In genomic region chr2:210072922-210073509, GRCh38 we compare ENCODE assay signal across 8 cellular contexts.
DNase-seq lines count a peak whose midpoint lies in the region; ATAC-seq and TF ChIP-seq lines count a peak whose summit lies in the region.

No MANE protein-coding gene starts in this region.

- H3K79me2 ChIP-seq in GM23248 (ENCODE audit: insufficient read depth): no peaks in the 10 kb centered on the region

- no peaks in the 10 kb centered on the region for H3K27me3 Mint-ChIP-seq in WTC11 (ENCODE audit: low read depth)

- POLR2A ChIA-PET in WTC11 (lab: Charles Lee): interaction anchor here (0.5 kb wide), 1 partner anchor 193 kb away, joined by 3 read pairs; no protein-coding TSS in a partner anchor

- H3K9me2 ChIP-seq in GM23248 (ENCODE audit: insufficient read depth): no peaks in the 10 kb centered on the region

- DNase-seq in SIG-M5 treated with dmso at 0.1 percent for 504 hours (lab: John Stamatoyannopoulos, UW; ENCODE audit: unreplicated experiment) (peak; percentile 61), SIG-M5 (lab: John Stamatoyannopoulos, UW) (no peak), GM23248 (peak; percentile 73), WTC11 (ENCODE audit: low spot score) (no peak), kidney tubule cell (ENCODE audit: low spot score) (peak; percentile 55), NCI-H1105 (lab: John Stamatoyannopoulos, UW) (no peak)

- peak overlapping the region; percentile 46; the same call in 1 of the 2 replicates for H3K4me3 ChIP-seq in GM23248

- peaks cover 6% of the 10 kb centered on the region for H3K4me1 Mint-ChIP-seq in WTC11

- CTCF ChIA-PET in WTC11 (lab: Charles Lee): interaction anchor here (0.7 to 1.4 kb wide), 6 partner anchors 8 to 126 kb away, joined by 3 to 8 read pairs (median 4); no protein-coding TSS in a partner anchor

- no peaks in the 10 kb centered on the region for H3K36me3 Mint-ChIP-seq in WTC11

- no peaks in the 10 kb centered on the region for H3K27me3 ChIP-seq in GM23248 (replicated peaks; ENCODE audit: insufficient read depth)

- H4K20me1 ChIP-seq in GM23248 (ENCODE audit: insufficient read depth): no peaks in the 10 kb centered on the region

- H3K9me3 Mint-ChIP-seq in WTC11: no peaks in the 10 kb centered on the region

- peak overlapping the region; percentile 63 for H2AFZ ChIP-seq in GM23248

- peak overlapping the region; percentile 52 for H3K4me2 ChIP-seq in GM23248 (ENCODE audit: unreplicated experiment)

- TF ChIP-seq CTCF in LNCAP (IDR thresholded peaks at IDR 0.05) (peak; percentile 66; the same call in 1 of the 2 replicates), WTC11 (IDR thresholded peaks at IDR 0.05) (peak; percentile 59)

- in situ Hi-C loops in GM23248 (cut with MboI): loop anchor here (10.0 kb wide), 1 partner anchor 122 kb away; no protein-coding TSS in a partner anchor

- no peaks in the 10 kb centered on the region for H3K36me3 ChIP-seq in GM23248 (ENCODE audit: low read depth)

- no peaks in the 10 kb centered on the region for H3K9me3 ChIP-seq in GM23248 (ENCODE audit: low read depth)

- no peak overlapping the region for H3K9ac ChIP-seq in GM23248

- no peak overlapping the region for H3K27ac Mint-ChIP-seq in WTC11

- H3K27ac ChIP-seq in GM23248: no peak overlapping the region

- no peak overlapping the region for H3K4me3 Mint-ChIP-seq in WTC11

- no peaks in the 10 kb centered on the region for H3K4me1 ChIP-seq in GM23248 (ENCODE audit: insufficient read depth)

- 5% methylated on average over 2 of the region's 2 CpGs for WGBS in GM23248 (ENCODE audit: low coverage in 1 of 2, low lambda C conversion rate in 2 of 2, missing lambda C conversion rate in 2 of 2), 2 experiments

- no peaks in the 10 kb centered on the region for H3F3A ChIP-seq in GM23248 (ENCODE audit: insufficient read depth)

- ATAC-seq in WTC11 (peak; percentile 53), HG02840 (IDR thresholded peaks at IDR 0.05; ENCODE audit: low FRiP score, unreplicated experiment) (no peak)

TF ChIP-seq in WTC11, 78 proteins besides CTCF, POLR2A, EP300 and RAD21:
- no peak for TF ChIP-seq GABPB1 (CRISPR knock-in tag; IDR thresholded peaks at IDR 0.05)
- TF ChIP-seq TEAD1 (CRISPR knock-in tag; IDR thresholded peaks at IDR 0.05): no peak

Comparison
In these comparisons a context has a peak if more than half of its experiments do, and no peak if none do; other contexts are left out.
1. DNase-seq: peak in SIG-M5 treated with dmso at 0.1 percent for 504 hours (single experiment), GM23248 (single experiment) and kidney tubule cell (single experiment); none in SIG-M5 (single experiment), WTC11 (single experiment) and NCI-H1105 (single experiment).